ENCODE assay signal across 1 cellular context in genomic region chr16:88448461-88449266, GRCh38.
TF ChIP-seq lines count a peak whose summit lies in the region.

No MANE protein-coding gene starts in this region.

TF ChIP-seq in IMR-90, 13 proteins besides CTCF, POLR2A, EP300 and RAD21 (continued from another document):
- TF ChIP-seq, protein P1, sequence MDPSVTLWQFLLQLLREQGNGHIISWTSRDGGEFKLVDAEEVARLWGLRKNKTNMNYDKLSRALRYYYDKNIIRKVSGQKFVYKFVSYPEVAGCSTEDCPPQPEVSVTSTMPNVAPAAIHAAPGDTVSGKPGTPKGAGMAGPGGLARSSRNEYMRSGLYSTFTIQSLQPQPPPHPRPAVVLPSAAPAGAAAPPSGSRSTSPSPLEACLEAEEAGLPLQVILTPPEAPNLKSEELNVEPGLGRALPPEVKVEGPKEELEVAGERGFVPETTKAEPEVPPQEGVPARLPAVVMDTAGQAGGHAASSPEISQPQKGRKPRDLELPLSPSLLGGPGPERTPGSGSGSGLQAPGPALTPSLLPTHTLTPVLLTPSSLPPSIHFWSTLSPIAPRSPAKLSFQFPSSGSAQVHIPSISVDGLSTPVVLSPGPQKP (IDR thresholded peaks at IDR 0.05; ENCODE audit: borderline replicate concordance, low read depth, low read length): no peak
- TF ChIP-seq FOS (IDR thresholded peaks at IDR 0.05; ENCODE audit: low read depth, low read length) (no peak), CHD1 (IDR thresholded peaks at IDR 0.05; ENCODE audit: low read depth, low read length) (no peak), MAZ (IDR thresholded peaks at IDR 0.05; ENCODE audit: borderline replicate concordance, low read depth, low read length) (no peak), BHLHE40 (IDR thresholded peaks at IDR 0.05; ENCODE audit: low read depth, low read length) (no peak), SMC3 (IDR thresholded peaks at IDR 0.05; ENCODE audit: low read depth, low read length) (no peak), CEBPB (IDR thresholded peaks at IDR 0.05; ENCODE audit: low read depth, low read length) (no peak)
- TF ChIP-seq, protein P2, sequence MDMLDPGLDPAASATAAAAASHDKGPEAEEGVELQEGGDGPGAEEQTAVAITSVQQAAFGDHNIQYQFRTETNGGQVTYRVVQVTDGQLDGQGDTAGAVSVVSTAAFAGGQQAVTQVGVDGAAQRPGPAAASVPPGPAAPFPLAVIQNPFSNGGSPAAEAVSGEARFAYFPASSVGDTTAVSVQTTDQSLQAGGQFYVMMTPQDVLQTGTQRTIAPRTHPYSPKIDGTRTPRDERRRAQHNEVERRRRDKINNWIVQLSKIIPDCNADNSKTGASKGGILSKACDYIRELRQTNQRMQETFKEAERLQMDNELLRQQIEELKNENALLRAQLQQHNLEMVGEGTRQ (IDR thresholded peaks at IDR 0.05; ENCODE audit: low read depth, low read length): no peak
